Comparison of ENCODE assay signal across 8 cellular contexts in the genomic region with DNA sequence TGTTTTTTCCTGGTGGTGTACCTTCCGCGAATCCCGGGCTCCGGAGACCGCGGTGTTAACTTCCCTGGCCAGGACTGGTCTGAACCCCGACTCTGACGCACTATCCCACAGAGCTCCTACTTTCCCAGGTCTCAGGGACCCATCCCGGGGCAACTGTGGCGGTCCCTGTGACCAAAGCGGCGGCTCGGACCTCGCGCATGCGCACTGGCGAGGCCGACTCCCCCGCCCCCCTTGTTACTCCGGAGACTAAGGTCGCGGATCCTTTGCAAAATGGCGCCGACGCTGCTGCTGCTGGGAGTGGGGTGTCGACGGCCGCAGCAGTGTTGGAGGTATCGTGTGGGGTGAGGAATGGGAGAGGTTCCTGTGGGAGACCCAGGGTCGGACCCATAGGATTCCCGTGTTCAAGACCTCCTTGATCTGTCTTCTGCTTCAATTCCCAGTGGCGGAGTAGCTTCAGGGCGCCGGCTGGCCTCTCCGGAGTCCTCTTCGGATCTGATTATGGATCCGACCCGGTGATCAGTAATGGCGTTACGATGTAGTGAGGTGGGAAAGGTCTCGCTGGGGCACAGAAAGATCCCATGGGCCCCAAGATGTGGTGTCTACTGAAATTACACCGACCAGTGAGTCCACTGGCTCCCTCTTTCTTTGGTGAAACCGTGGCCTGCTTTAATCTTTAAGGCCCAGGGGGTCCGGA.
DNase-seq lines count a peak whose midpoint lies in the region; ATAC-seq, FAIRE-seq and TF ChIP-seq lines count a peak whose summit lies in the region.

No MANE protein-coding gene starts in this region.

- H2AFZ ChIP-seq in H9 (ENCODE audit: low read length) = peak overlapping the region; percentile 17

- no peak overlapping the region for H3K4ac ChIP-seq in H9 (ENCODE audit: low read depth, low read length)

- peak overlapping the region in 1 of 3 experiments; percentile 64; a peak in 1 of 7 replicates for H3K27ac Mint-ChIP-seq in H9

- H3K4me3 ChIP-seq in ascending aorta (peak overlapping the region; percentile 48), iPS-11a (ENCODE audit: low read depth, low read length) (peak overlapping the region; percentile 34), gastrocnemius medialis (peak overlapping the region in 3 of 4 donors; percentile 31 to 44 (median 38))

- H3K36me3 ChIP-seq in ascending aorta (no peaks in the 10 kb centered on the region), gastrocnemius medialis (no peaks in the 10 kb centered on the region)

- TF ChIP-seq CTCF in H9 (conservative IDR thresholded peaks at IDR 0.05) = no peak
- no peak for TF ChIP-seq CTCF in ascending aorta (IDR thresholded peaks at IDR 0.05)
- TF ChIP-seq CTCF in gastrocnemius medialis (IDR thresholded peaks at IDR 0.05 in 4 of 5, conservative IDR thresholded peaks at IDR 0.05 in 1 of 5) = no peak
- no peak for TF ChIP-seq CTCF in GM10266 (IDR thresholded peaks at IDR 0.05; ENCODE audit: control insufficient read depth, insufficient read depth, low read depth, missing control alignments)

- H3K4me2 ChIP-seq in H9 (ENCODE audit: insufficient read depth, insufficient read length, low read length) = peak overlapping the region; percentile 34

- no peak overlapping the region for H2BK15ac ChIP-seq in H9 (ENCODE audit: low read depth, low read length)

- H2AK5ac ChIP-seq in H9 (ENCODE audit: insufficient read length, low read length) = no peak overlapping the region

- H3K18ac ChIP-seq in H9 (ENCODE audit: insufficient read length, low read depth, low read length) = peak overlapping the region; percentile 41

- no peaks in the 10 kb centered on the region for H4K20me1 ChIP-seq in H9 (ENCODE audit: control insufficient read depth, insufficient read depth, insufficient read length)

- peaks cover 7% of the 10 kb centered on the region for H3K23me2 ChIP-seq in H9 (ENCODE audit: insufficient read length, low read depth, low read length, poor library complexity, severe bottlenecking)

- WGBS in H9 (ENCODE audit: extremely low coverage, insufficient read length, low lambda C conversion rate) = no CpG with 5 or more reads among the region's 44 CpGs

- no peak overlapping the region for H3K23ac ChIP-seq in H9 (ENCODE audit: insufficient read length, low read depth, low read length)

- H2BK5ac ChIP-seq in H9 (ENCODE audit: insufficient read length, low read length) = no peak overlapping the region

- no peak overlapping the region for H4K8ac ChIP-seq in H9 (replicated peaks; ENCODE audit: insufficient read length, low read depth, low read length)

- no peak overlapping the region for H2BK120ac ChIP-seq in H9 (ENCODE audit: low read depth, low read length, poor library complexity, severe bottlenecking)

- H3K14ac ChIP-seq in H9 (ENCODE audit: insufficient read depth, low read length) = peak overlapping the region; percentile 30; the same call in 1 of the 2 replicates

- H3K27me3 Mint-ChIP-seq in H9 (ENCODE audit: low read depth) = peaks cover 3% of the 10 kb centered on the region; the same call in 1 of the 2 replicates

- H3K9ac ChIP-seq in H9 (ENCODE audit: extremely low read depth, insufficient read length, low read length) = no peak overlapping the region

- in situ Hi-C loops in gastrocnemius medialis (cut with MboI; ENCODE audit: low sequenced_read_pairs in 4 of 4) = no loop called here

- no peak overlapping the region for H3K56ac ChIP-seq in H9 (ENCODE audit: insufficient read length, low read depth, low read length)

- no peak overlapping the region for H3K27ac ChIP-seq in H9 (ENCODE audit: insufficient read length, low read depth, low read length)
- no peak overlapping the region for H3K27ac ChIP-seq in ascending aorta
- peak overlapping the region in 1 of 4 donors; percentile 36 for H3K27ac ChIP-seq in gastrocnemius medialis

- no peak for TF ChIP-seq POLR2A in gastrocnemius medialis (IDR thresholded peaks at IDR 0.05)

- no peak overlapping the region for H4K91ac ChIP-seq in H9 (ENCODE audit: insufficient read length, low read depth, low read length)

- no peak overlapping the region for H4K5ac ChIP-seq in H9 (ENCODE audit: insufficient read length, low read depth, low read length)

- DNase-seq in H9 (peak; percentile 76), ascending aorta (ENCODE audit: low spot score in 2 of 2) (no peak), gastrocnemius medialis (no peak), GM19239 (ENCODE audit: insufficient read length, low spot score) (no peak), epidermal melanocyte (ENCODE audit: insufficient read length, low spot score) (no peak), GM10266 (ENCODE audit: extremely low spot score) (no peak)

- peak overlapping the region; percentile 79 to 83 for H3K4me3 Mint-ChIP-seq in H9

- no peaks in the 10 kb centered on the region for H3K4me1 Mint-ChIP-seq in H9

- H3T11ph ChIP-seq in H9 (ENCODE audit: low read length) = no peak overlapping the region

- peaks cover 16 to 24% (median 21%) of the 10 kb centered on the region in 3 experiments; a peak in 6 of 7 replicates for H3K36me3 Mint-ChIP-seq in H9 (ENCODE audit: insufficient read depth in 1 of 3, low read depth in 3 of 3)

- no peaks in the 10 kb centered on the region for H3K79me1 ChIP-seq in H9 (ENCODE audit: insufficient read depth, low read depth, low read length, poor library complexity, severe bottlenecking)

- H2BK12ac ChIP-seq in H9 (ENCODE audit: insufficient read length, low read depth, low read length) = no peak overlapping the region

- no peak for ATAC-seq in gastrocnemius medialis
- ATAC-seq in HG03460 (IDR thresholded peaks at IDR 0.05; ENCODE audit: unreplicated experiment) = no peak

- H3K9me3 Mint-ChIP-seq in H9 = peaks cover 50 to 52% of the 10 kb centered on the region in 2 experiments

- H3K9me3 ChIP-seq in H9 (ENCODE audit: control insufficient read depth, low read depth, low read length) (peaks cover 14% of the 10 kb centered on the region), ascending aorta (peaks cover 4 to 5% of the 10 kb centered on the region in 2 donors), gastrocnemius medialis (no peaks in the 10 kb centered on the region)

- intact Hi-C loops in ascending aorta (cut with DNase I) (no loop called here), gastrocnemius medialis (cut with DNase I; ENCODE audit: low total_unique reads) (no loop called here)

- no peaks in the 10 kb centered on the region for H3K4me1 ChIP-seq in H9 (ENCODE audit: insufficient read depth, low read length)
- H3K4me1 ChIP-seq in ascending aorta = no peaks in the 10 kb centered on the region
- no peaks in the 10 kb centered on the region for H3K4me1 ChIP-seq in gastrocnemius medialis

- no peak overlapping the region for H2BK20ac ChIP-seq in H9 (ENCODE audit: low read depth, low read length, poor library complexity, severe bottlenecking)

- H3K79me2 ChIP-seq in H9 (ENCODE audit: insufficient read depth, low read length) = no peaks in the 10 kb centered on the region

- no peak for FAIRE-seq in GM19239 (lab: Jason Lieb, UNC)

- H3K27me3 ChIP-seq in H9 (ENCODE audit: insufficient read depth, low read length) (no peaks in the 10 kb centered on the region), ascending aorta (no peaks in the 10 kb centered on the region), gastrocnemius medialis (no peaks in the 10 kb centered on the region)
